8 cellular contexts compared by ENCODE assay signal in genomic region chr19:36488816-36489138, GRCh38. TPM values are rescaled to one million over a fixed set of nuclear protein-coding genes. Genes with fewer than 3 reads are reported as not detected.
DNase-seq lines count a peak whose midpoint lies in the region; ATAC-seq and TF ChIP-seq lines count a peak whose summit lies in the region.

No MANE protein-coding gene starts in this region.

- H3K9me3 Mint-ChIP-seq in neural crest cell = peaks cover 16% of the 10 kb centered on the region

- DNase-seq in ELR (ENCODE audit: low read depth) = peak; percentile 40
- peak; percentile 31 for DNase-seq in WERI-Rb-1
- no peak for DNase-seq in epithelial cell of proximal tubule (ENCODE audit: low read depth)
- DNase-seq in neural crest cell (ENCODE audit: low read depth, low spot score) = no peak
- DNase-seq in kidney glomerular epithelial cell (lab: John Stamatoyannopoulos, UW) = no peak

- peaks cover 49% of the 10 kb centered on the region for H3K36me3 Mint-ChIP-seq in neural crest cell (ENCODE audit: low read depth)

- H3K27me3 Mint-ChIP-seq in neural crest cell (ENCODE audit: low read depth) = peaks cover 2% of the 10 kb centered on the region

- H3K9me3 ChIP-seq in KOPT-K1 (ENCODE audit: insufficient read depth, low read length, poor library complexity, severe bottlenecking) = peaks cover 24% of the 10 kb centered on the region
- H3K9me3 ChIP-seq in WERI-Rb-1 (ENCODE audit: severe bottlenecking) = peaks cover 4% of the 10 kb centered on the region

- ATAC-seq in GM21528 (IDR thresholded peaks at IDR 0.05; ENCODE audit: low FRiP score, unreplicated experiment) (peak; percentile 30), GM18870 (IDR thresholded peaks at IDR 0.05; ENCODE audit: unreplicated experiment) (no peak)

- peak overlapping the region; percentile 100 for H3K27ac Mint-ChIP-seq in neural crest cell (ENCODE audit: unreplicated experiment)

- TF ChIP-seq CTCF in WERI-Rb-1 (IDR thresholded peaks at IDR 0.05; ENCODE audit: low read depth, low read length) (peak; percentile 26; the same call in 1 of the 2 replicates), epithelial cell of proximal tubule (conservative IDR thresholded peaks at IDR 0.05; ENCODE audit: low read depth, low read length) (no peak), neural crest cell (conservative IDR thresholded peaks at IDR 0.05) (no peak)

- H3K36me3 ChIP-seq in KOPT-K1 (ENCODE audit: insufficient read depth, low read length) = peaks cover 11% of the 10 kb centered on the region
- no peaks in the 10 kb centered on the region for H3K36me3 ChIP-seq in WERI-Rb-1

- H3K27me3 ChIP-seq in WERI-Rb-1 (ENCODE audit: insufficient read depth, low read depth, severe bottlenecking) = no peaks in the 10 kb centered on the region

- H3K4me1 Mint-ChIP-seq in neural crest cell = peaks cover 32% of the 10 kb centered on the region

- H3K4me3 ChIP-seq in WERI-Rb-1 (ENCODE audit: low read depth, low read length) (peak overlapping the region; percentile 75), epithelial cell of proximal tubule (ENCODE audit: low read depth, low read length) (peak overlapping the region; percentile 92)

- H3K27ac ChIP-seq in KOPT-K1 (ENCODE audit: low read depth, low read length, poor library complexity, severe bottlenecking) (peak overlapping the region; percentile 85), WERI-Rb-1 (peak overlapping the region; percentile 99)

- H3K4me3 Mint-ChIP-seq in neural crest cell = peak overlapping the region; percentile 99

RNA-seq across cellular contexts. Expression of gene ZNF566, which starts 0.6 kb away (rescaled TPM):
- total RNA-seq in epithelial cell of proximal tubule = 2.7 and 2.9 TPM in 2 replicates
- total RNA-seq in neural crest cell = 20.8 and 26.9 TPM in 2 replicates

RNA-seq across cellular contexts. Expression of gene ZNF260, which starts 39.3 kb away (rescaled TPM):
- total RNA-seq in epithelial cell of proximal tubule = 13.0 and 15.8 TPM in 2 replicates
- 32.1 and 46.4 TPM in 2 replicates for total RNA-seq in neural crest cell

Comparison
In these comparisons a context has a peak if more than half of its experiments do, and no peak if none do; other contexts are left out.
1. DNase-seq: peak in ELR (single experiment) and WERI-Rb-1 (single experiment); none in epithelial cell of proximal tubule (single experiment), neural crest cell (single experiment) and kidney glomerular epithelial cell (single experiment).